ENCODE assay signal across 32 cellular contexts in genomic region chr1:60017831-60018230, GRCh38. TPM values are rescaled to one million over a fixed set of nuclear protein-coding genes. Genes with fewer than 3 reads are reported as not detected.
"Had no signal": no experiment of that assay in that cellular context is flagged by ENCODE, and none has a peak within 500 bp of the region (broad histone marks: within the 10 kb centered on the region; RNA-seq: fewer than 3 reads in every experiment).

No MANE protein-coding gene starts in this region.

- DNase-seq: activated CD4-positive, alpha-beta memory T cell treated with anti-CD3 and anti-CD28 coated beads, Interleukin-2, amount 10 ng/mL, durations not matched to agents 7 days and 5 days; activated CD4-positive, alpha-beta T cell treated with anti-CD3 and anti-CD28 coated beads for 36 hours; activated CD4-positive, alpha-beta T cell treated with anti-CD3 and anti-CD28 coated beads, Interleukin-2, amount 10 ng/mL, durations not matched to agents 24 days and 14 days; activated CD4-positive, alpha-beta T cell treated with anti-CD3 and anti-CD28 coated beads, Interleukin-2, amount 50 U/mL, for 4 hours; activated CD4-positive, CD25-positive, alpha-beta regulatory T cell; activated CD4-positive, CD25-positive, alpha-beta regulatory T cell treated with anti-CD3 and anti-CD28 coated beads, Interleukin-2, amount 50 U/mL, for 72 hours; activated CD8-positive, alpha-beta memory T cell treated with anti-CD3 and anti-CD28 coated beads, Interleukin-2, amount 50 U/mL, for 48 hours; activated gamma-delta T cell; activated naive CD4-positive, alpha-beta T cell; activated naive CD4-positive, alpha-beta T cell treated with anti-CD3 and anti-CD28 coated beads, Interleukin-2, amount 10 ng/mL, durations not matched to agents 7 days and 5 days; activated naive CD8-positive, alpha-beta T cell treated with anti-CD3 and anti-CD28 coated beads, Interleukin-2, amount 10 ng/mL, durations not matched to agents 7 days and 5 days; activated T-cell treated with anti-CD3 and anti-CD28 coated beads for 4 hours; activated T-cell treated with anti-CD3 and anti-CD28 coated beads, Interleukin-2, amount 50 U/mL, for 24 hours; activated T-cell treated with anti-CD3 and anti-CD28 coated beads, Interleukin-2, amount 50 U/mL, for 72 hours; brain microvascular endothelial cell; cortex of kidney; dermis blood vessel endothelial cell; effector CD4-positive, alpha-beta T cell; effector memory CD8-positive, alpha-beta T cell; erythroblast; foreskin keratinocyte; gastrocnemius medialis; glutamatergic neuron; heart left ventricle; T-helper 17 cell; T1000 had no signal

- H3K36me3 Mint-ChIP-seq: activated naive CD4-positive, alpha-beta T cell treated with anti-CD3 and anti-CD28 coated beads, Interleukin-2, amount 10 ng/mL, durations not matched to agents 7 days and 5 days; activated naive CD8-positive, alpha-beta T cell treated with anti-CD3 and anti-CD28 coated beads, Interleukin-2, amount 10 ng/mL, durations not matched to agents 7 days and 5 days had no signal

- H3K4me3 Mint-ChIP-seq: activated CD4-positive, alpha-beta memory T cell treated with anti-CD3 and anti-CD28 coated beads, Interleukin-2, amount 10 ng/mL, durations not matched to agents 7 days and 5 days; activated CD4-positive, alpha-beta T cell treated with anti-CD3 and anti-CD28 coated beads for 36 hours; activated CD4-positive, alpha-beta T cell treated with anti-CD3 and anti-CD28 coated beads, Interleukin-2, amount 10 ng/mL, durations not matched to agents 24 days and 14 days; activated naive CD4-positive, alpha-beta T cell treated with anti-CD3 and anti-CD28 coated beads, Interleukin-2, amount 10 ng/mL, durations not matched to agents 7 days and 5 days; activated naive CD8-positive, alpha-beta T cell treated with anti-CD3 and anti-CD28 coated beads, Interleukin-2, amount 10 ng/mL, durations not matched to agents 7 days and 5 days; activated T-cell treated with anti-CD3 and anti-CD28 coated beads, Interleukin-2, amount 50 U/mL, for 24 hours; activated T-cell treated with anti-CD3 and anti-CD28 coated beads, Interleukin-2, amount 50 U/mL, for 72 hours; central memory CD8-positive, alpha-beta T cell; effector memory CD8-positive, alpha-beta T cell; T-helper 17 cell; T-helper 2 cell treated with Interferon-gamma antibody and Interleukin-4, amounts not matched to agents 5 μg/mL and 100 μg/mL, for 36 hours had no signal

- H3K4me3 ChIP-seq: ascending aorta, esophagus muscularis mucosa, gastrocnemius medialis, heart left ventricle had no signal

- H3K27ac Mint-ChIP-seq: activated CD4-positive, alpha-beta memory T cell treated with anti-CD3 and anti-CD28 coated beads, Interleukin-2, amount 10 ng/mL, durations not matched to agents 7 days and 5 days; activated CD4-positive, alpha-beta T cell treated with anti-CD3 and anti-CD28 coated beads for 36 hours; activated CD4-positive, alpha-beta T cell treated with anti-CD3 and anti-CD28 coated beads, Interleukin-2, amount 10 ng/mL, durations not matched to agents 24 days and 14 days; activated naive CD4-positive, alpha-beta T cell treated with anti-CD3 and anti-CD28 coated beads, Interleukin-2, amount 10 ng/mL, durations not matched to agents 7 days and 5 days; activated naive CD4-positive, alpha-beta T cell treated with anti-CD3 and anti-CD28 coated beads, Interleukin-2, amount 50 U/mL, for 72 hours; activated naive CD8-positive, alpha-beta T cell treated with anti-CD3 and anti-CD28 coated beads, Interleukin-2, amount 10 ng/mL, durations not matched to agents 7 days and 5 days; activated T-cell treated with anti-CD3 and anti-CD28 coated beads, Interleukin-2, amount 50 U/mL, for 24 hours; activated T-cell treated with anti-CD3 and anti-CD28 coated beads, Interleukin-2, amount 50 U/mL, for 72 hours; effector memory CD8-positive, alpha-beta T cell; T-helper 17 cell; T-helper 2 cell treated with Interferon-gamma antibody and Interleukin-4, amounts not matched to agents 5 μg/mL and 100 μg/mL, for 36 hours had no signal

- FAIRE-seq: bronchial epithelial cell had no signal

- H3K27me3 Mint-ChIP-seq: activated CD4-positive, alpha-beta memory T cell treated with anti-CD3 and anti-CD28 coated beads, Interleukin-2, amount 10 ng/mL, durations not matched to agents 7 days and 5 days; activated naive CD4-positive, alpha-beta T cell treated with anti-CD3 and anti-CD28 coated beads, Interleukin-2, amount 10 ng/mL, durations not matched to agents 7 days and 5 days had no signal

- ATAC-seq: activated CD4-positive, alpha-beta T cell treated with anti-CD3 and anti-CD28 coated beads for 36 hours; activated naive CD4-positive, alpha-beta T cell treated with anti-CD3 and anti-CD28 coated beads, Interleukin-2, amount 50 U/mL, for 72 hours; activated T-cell treated with anti-CD3 and anti-CD28 coated beads, Interleukin-2, amount 50 U/mL, for 72 hours; effector memory CD8-positive, alpha-beta T cell; foreskin keratinocyte; gastrocnemius medialis; heart left ventricle; T-helper 17 cell had no signal

- H3K9me3 Mint-ChIP-seq: activated CD4-positive, alpha-beta memory T cell treated with anti-CD3 and anti-CD28 coated beads, Interleukin-2, amount 10 ng/mL, durations not matched to agents 7 days and 5 days; activated CD4-positive, alpha-beta T cell treated with anti-CD3 and anti-CD28 coated beads, Interleukin-2, amount 10 ng/mL, durations not matched to agents 24 days and 14 days; activated naive CD4-positive, alpha-beta T cell treated with anti-CD3 and anti-CD28 coated beads, Interleukin-2, amount 10 ng/mL, durations not matched to agents 7 days and 5 days; activated naive CD8-positive, alpha-beta T cell treated with anti-CD3 and anti-CD28 coated beads, Interleukin-2, amount 10 ng/mL, durations not matched to agents 7 days and 5 days; central memory CD8-positive, alpha-beta T cell; effector memory CD8-positive, alpha-beta T cell; T-helper 2 cell treated with Interferon-gamma antibody and Interleukin-4, amounts not matched to agents 5 μg/mL and 100 μg/mL, for 36 hours had no signal

- H3K4me1 Mint-ChIP-seq: activated CD4-positive, alpha-beta memory T cell treated with anti-CD3 and anti-CD28 coated beads, Interleukin-2, amount 10 ng/mL, durations not matched to agents 7 days and 5 days; activated CD4-positive, alpha-beta T cell treated with anti-CD3 and anti-CD28 coated beads for 36 hours; activated CD4-positive, alpha-beta T cell treated with anti-CD3 and anti-CD28 coated beads, Interleukin-2, amount 10 ng/mL, durations not matched to agents 24 days and 14 days; activated naive CD4-positive, alpha-beta T cell treated with anti-CD3 and anti-CD28 coated beads, Interleukin-2, amount 10 ng/mL, durations not matched to agents 7 days and 5 days; activated naive CD8-positive, alpha-beta T cell treated with anti-CD3 and anti-CD28 coated beads, Interleukin-2, amount 10 ng/mL, durations not matched to agents 7 days and 5 days; central memory CD8-positive, alpha-beta T cell; T-helper 17 cell had no signal

RNA-seq across cellular contexts. Expression of gene C1orf87, which starts 55.7 kb away (rescaled TPM):
- polyA plus RNA-seq: foreskin keratinocyte, heart left ventricle had no signal
